ENCODE assay signal across 9 cellular contexts in the genomic region with DNA sequence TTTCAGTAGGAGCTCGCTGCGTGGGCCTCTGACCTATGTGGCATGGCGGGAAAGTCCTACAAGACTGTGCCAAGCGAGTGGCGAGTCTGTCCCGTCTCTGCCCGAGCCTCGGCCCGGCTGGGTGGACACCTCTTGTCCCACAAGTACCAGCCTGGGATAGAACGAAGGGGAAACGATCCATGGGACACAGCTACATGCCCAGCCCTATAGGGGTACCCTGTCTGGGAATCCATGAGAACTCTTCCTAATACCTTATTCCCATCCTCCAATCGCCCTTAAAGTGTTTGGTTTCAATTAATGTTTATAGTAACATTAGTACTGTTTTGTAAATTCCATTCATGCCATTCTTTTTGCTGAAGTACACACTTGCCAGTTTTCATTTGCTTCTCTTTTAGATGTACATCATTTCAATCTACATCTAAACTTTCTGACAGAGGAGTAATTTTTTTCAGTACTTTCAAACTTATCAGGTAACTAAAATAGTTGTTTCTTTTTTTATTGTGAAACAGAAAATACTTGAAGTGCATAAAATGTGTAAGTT. TPM values are rescaled to one million over a fixed set of nuclear protein-coding genes. Genes with fewer than 3 reads are reported as not detected.
DNase-seq lines count a peak whose midpoint lies in the region; ATAC-seq and TF ChIP-seq lines count a peak whose summit lies in the region.
"Had no signal": no experiment of that assay in that cellular context is flagged by ENCODE, and none has a peak within 500 bp of the region (broad histone marks: within the 10 kb centered on the region; RNA-seq: fewer than 3 reads in every experiment).

No MANE protein-coding gene starts in this region.

- H3K4me3 ChIP-seq in right atrium auricular region (peak overlapping the region; percentile 67 to 77), Karpas-422 (ENCODE audit: low read length) (no peak overlapping the region; the same call in 1 of the 2 replicates)

- no peak for DNase-seq in right atrium auricular region (ENCODE audit: low spot score)
- no peak for DNase-seq in Right ventricle myocardium inferior (ENCODE audit: missing footprints)
- no peak for DNase-seq in MCF 10A (ENCODE audit: unreplicated experiment)
- DNase-seq in memory B cell (ENCODE audit: low spot score in 2 of 2): no peak
- DNase-seq in NOMO-1 (lab: John Stamatoyannopoulos, UW; ENCODE audit: unreplicated experiment in 2 of 2): no peak
- no peak for DNase-seq in Karpas-422
- no peak for DNase-seq in cortex of kidney (lab: John Stamatoyannopoulos, UW)
- no peak for DNase-seq in RKO (ENCODE audit: low spot score)

- ATAC-seq in Right ventricle myocardium inferior: no peak
- ATAC-seq in memory B cell (ENCODE audit: low read depth): no peak

- no peak overlapping the region for H2AFZ ChIP-seq in Karpas-422 (ENCODE audit: low read length)

- H3K36me3 ChIP-seq in right atrium auricular region (peaks cover 2% of the 10 kb centered on the region), Karpas-422 (ENCODE audit: insufficient read depth, low read length) (peaks cover 50% of the 10 kb centered on the region)

- no peak overlapping the region for H3K27ac Mint-ChIP-seq in MCF 10A (ENCODE audit: low read depth, unreplicated experiment)
- peak overlapping the region; percentile 5 for H3K27ac Mint-ChIP-seq in memory B cell
- H3K27ac Mint-ChIP-seq: mesothelial cell of epicardium had no signal

- H3K27ac ChIP-seq in right atrium auricular region (peak overlapping the region; percentile 87 to 88), Karpas-422 (ENCODE audit: low read length) (no peak overlapping the region)

- H3K27me3 Mint-ChIP-seq in MCF 10A (ENCODE audit: insufficient read depth, unreplicated experiment): no peaks in the 10 kb centered on the region
- H3K27me3 Mint-ChIP-seq in memory B cell: no peaks in the 10 kb centered on the region

- no peaks in the 10 kb centered on the region for H4K20me1 ChIP-seq in Karpas-422 (ENCODE audit: insufficient read depth, low read depth, low read length)

- H3K4me3 Mint-ChIP-seq in MCF 10A (ENCODE audit: unreplicated experiment) (no peak overlapping the region), memory B cell (peak overlapping the region; percentile 50)
- H3K4me3 Mint-ChIP-seq: mesothelial cell of epicardium had no signal

- H3K79me2 ChIP-seq in Karpas-422 (ENCODE audit: low read length): peaks cover 58% of the 10 kb centered on the region

- intact Hi-C loops in Right ventricle myocardium inferior (cut with DNase I): loop anchor here (1.0 kb wide), 1 partner anchor 11 kb away; the partner anchor contains the start of gene ZNF345
- intact Hi-C loops in MCF 10A (cut with micrococcal nuclease): loop anchor here (1.0 to 10.0 kb wide), 2 partner anchors 11 to 314 kb away; partner anchors contain the start of genes ZNF260 and ZNF345

- H3K9me3 Mint-ChIP-seq in MCF 10A (ENCODE audit: unreplicated experiment) (peaks cover 22% of the 10 kb centered on the region), memory B cell (peaks cover 11% of the 10 kb centered on the region)

- H3K9me2 ChIP-seq in Karpas-422 (replicated peaks; ENCODE audit: insufficient read depth, low read length): no peaks in the 10 kb centered on the region

- H3K4me2 ChIP-seq in Karpas-422 (ENCODE audit: low read depth, low read length, poor library complexity, severe bottlenecking): no peak overlapping the region

- POLR2A ChIA-PET in MCF 10A (lab: Yijun Ruan, JAX): interaction anchor here (0.7 to 5.3 kb wide), 8 partner anchors 12 to 1878 kb away, joined by 3 to 115 read pairs (median 4); partner anchors contain the start of genes ZNF146, ZNF345, ZNF565 and ZNF566

- CTCF ChIA-PET in MCF 10A (lab: Yijun Ruan, JAX): interaction anchor here (1.5 kb wide), 1 partner anchor 11 kb away, joined by 14 read pairs; the partner anchor contains the start of gene ZNF345

- H3K36me3 Mint-ChIP-seq in MCF 10A (ENCODE audit: insufficient read depth, unreplicated experiment) (peaks cover 24% of the 10 kb centered on the region), memory B cell (peaks cover 30% of the 10 kb centered on the region)

- H3K4me1 Mint-ChIP-seq in MCF 10A (ENCODE audit: insufficient read depth, unreplicated experiment) (no peaks in the 10 kb centered on the region), memory B cell (peaks cover 5% of the 10 kb centered on the region)

- H3K4me1 ChIP-seq in right atrium auricular region (peaks cover 0 to 19% of the 10 kb centered on the region in 2 donors), Karpas-422 (ENCODE audit: low read length) (no peaks in the 10 kb centered on the region)

- TSS peak; percentile 36 for BruUV-seq in MCF 10A (replicated peaks; lab: Mats Ljungman, UMichigan)

- no peak overlapping the region for H3K9ac ChIP-seq in Karpas-422 (ENCODE audit: low read length)

- H3K9me3 ChIP-seq in right atrium auricular region (peaks cover under 1 to 18% of the 10 kb centered on the region in 2 donors), Karpas-422 (ENCODE audit: low read length) (peaks cover 44% of the 10 kb centered on the region)

- no peaks in the 10 kb centered on the region for H3K27me3 ChIP-seq in right atrium auricular region
- H3K27me3 ChIP-seq in Karpas-422 (ENCODE audit: low read length): no peaks in the 10 kb centered on the region

- TF ChIP-seq CTCF in right atrium auricular region (IDR thresholded peaks at IDR 0.05) (no peak), MCF 10A (IDR thresholded peaks at IDR 0.05; ENCODE audit: unreplicated experiment) (no peak)

RNA-seq across cellular contexts. Expression of gene ZNF790, which starts 0.7 kb away (rescaled TPM):
- total RNA-seq in right atrium auricular region (1 to 10 TPM; 4.4 to 6.0 TPM), Right ventricle myocardium inferior (8.3 TPM), MCF 10A (2022) (8.2 and 8.7 TPM in 2 replicates)
- total RNA-seq in Karpas-422 (2014; rRNA removed; shearing (Covaris generic); ENCODE audit: low replicate concordance): 10.5 and 16.1 TPM in 2 replicates

RNA-seq across cellular contexts. Expression of gene ZNF345, which starts 11.8 kb away (rescaled TPM):
- total RNA-seq in right atrium auricular region (under 1 TPM; 0.85 to 0.98 TPM), Right ventricle myocardium inferior (3.1 TPM), MCF 10A (2022) (1.1 and 2.0 TPM in 2 replicates)
- total RNA-seq in Karpas-422 (2014; rRNA removed; shearing (Covaris generic); ENCODE audit: low replicate concordance): 4.4 and 11.3 TPM in 2 replicates
